8 cellular contexts compared by ENCODE assay signal in genomic region chr12:117188961-117189724, GRCh38. TPM values are rescaled to one million over a fixed set of nuclear protein-coding genes. Genes with fewer than 3 reads are reported as not detected.
A peak's percentile ranks its signal among the peaks of the same experiment; 100 is the strongest.
DNase-seq lines count a peak whose midpoint lies in the region; ATAC-seq and TF ChIP-seq lines count a peak whose summit lies in the region.

No MANE protein-coding gene starts in this region.

- no peaks in the 10 kb centered on the region for H3K27me3 ChIP-seq in layer of hippocampus (ENCODE audit: control insufficient read depth, insufficient read depth, low read length)

- H3K27me3 Mint-ChIP-seq in CD14-positive monocyte (ENCODE audit: low read depth in 3 of 3), result peaks cover 21 to 33% (median 24%) of the 10 kb centered on the region in 3 donors
- H3K27me3 Mint-ChIP-seq in central memory CD8-positive, alpha-beta T cell, result no peaks in the 10 kb centered on the region

- ATAC-seq in central memory CD8-positive, alpha-beta T cell (replicated peaks; ENCODE audit: extremely low read depth, poor library complexity, severe bottlenecking), result no peak
- ATAC-seq in stimulated activated effector memory CD8-positive, alpha-beta T cell treated with anti-CD3 and anti-CD28 coated beads, Interleukin-12 subunit alpha, Interleukin-12 subunit beta, amount 100 ng/mL, for 72 hours, result no peak
- ATAC-seq in GM19328 (IDR thresholded peaks at IDR 0.05; ENCODE audit: unreplicated experiment) (no peak), HG03135 (IDR thresholded peaks at IDR 0.05; ENCODE audit: unreplicated experiment) (no peak)

- intact Hi-C loops in CD14-positive monocyte (cut with micrococcal nuclease), result no loop called here

- DNase-seq in CD14-positive monocyte (ENCODE audit: low spot score) (no peak), A172 (ENCODE audit: low spot score) (no peak)
- no peak for DNase-seq in Jurkat, Clone E6-1 (ENCODE audit: low read depth, low spot score)
- DNase-seq in central memory CD8-positive, alpha-beta T cell (ENCODE audit: low spot score in 2 of 2), result no peak
- DNase-seq in stimulated activated effector memory CD8-positive, alpha-beta T cell treated with anti-CD3 and anti-CD28 coated beads, Interleukin-12 subunit alpha, Interleukin-12 subunit beta, amount 100 ng/mL, for 72 hours (ENCODE audit: low spot score in 2 of 2), result no peak

- H3K36me3 Mint-ChIP-seq in CD14-positive monocyte, result peaks cover 29 to 40% of the 10 kb centered on the region in 2 donors
- peaks cover 37% of the 10 kb centered on the region for H3K36me3 Mint-ChIP-seq in central memory CD8-positive, alpha-beta T cell (ENCODE audit: insufficient read depth)
- peaks cover 56% of the 10 kb centered on the region for H3K36me3 Mint-ChIP-seq in stimulated activated effector memory CD8-positive, alpha-beta T cell treated with anti-CD3 and anti-CD28 coated beads, Interleukin-12 subunit alpha, Interleukin-12 subunit beta, amount 100 ng/mL, for 72 hours

- no peak for TF ChIP-seq CTCF in CD14-positive monocyte (IDR thresholded peaks at IDR 0.05)

- H3K4me3 Mint-ChIP-seq in CD14-positive monocyte, result peak overlapping the region; percentile 95 to 98
- H3K4me3 Mint-ChIP-seq in central memory CD8-positive, alpha-beta T cell, result peak overlapping the region; percentile 92
- peak overlapping the region; percentile 86 for H3K4me3 Mint-ChIP-seq in stimulated activated effector memory CD8-positive, alpha-beta T cell treated with anti-CD3 and anti-CD28 coated beads, Interleukin-12 subunit alpha, Interleukin-12 subunit beta, amount 100 ng/mL, for 72 hours

- H3K4me1 Mint-ChIP-seq in CD14-positive monocyte, result peaks cover 14% of the 10 kb centered on the region
- peaks cover 23% of the 10 kb centered on the region for H3K4me1 Mint-ChIP-seq in central memory CD8-positive, alpha-beta T cell
- H3K4me1 Mint-ChIP-seq in stimulated activated effector memory CD8-positive, alpha-beta T cell treated with anti-CD3 and anti-CD28 coated beads, Interleukin-12 subunit alpha, Interleukin-12 subunit beta, amount 100 ng/mL, for 72 hours, result peaks cover 17% of the 10 kb centered on the region

- H3K27ac Mint-ChIP-seq in CD14-positive monocyte, result peak overlapping the region in 6 of 7 donors; percentile 6 to 81 (median 44)
- H3K27ac Mint-ChIP-seq in central memory CD8-positive, alpha-beta T cell (ENCODE audit: low read depth), result peak overlapping the region; percentile 87
- H3K27ac Mint-ChIP-seq in stimulated activated effector memory CD8-positive, alpha-beta T cell treated with anti-CD3 and anti-CD28 coated beads, Interleukin-12 subunit alpha, Interleukin-12 subunit beta, amount 100 ng/mL, for 72 hours, result peak overlapping the region; percentile 93

- H3K4me3 ChIP-seq in Jurkat, Clone E6-1 (ENCODE audit: low read length), result peak overlapping the region; percentile 87

- peak overlapping the region; percentile 82 for H3K27ac ChIP-seq in layer of hippocampus (ENCODE audit: low read depth, low read length)

- peaks cover 0 to 16% (median 6%) of the 10 kb centered on the region in 7 donors for H3K9me3 Mint-ChIP-seq in CD14-positive monocyte
- no peaks in the 10 kb centered on the region for H3K9me3 Mint-ChIP-seq in central memory CD8-positive, alpha-beta T cell
- H3K9me3 Mint-ChIP-seq in stimulated activated effector memory CD8-positive, alpha-beta T cell treated with anti-CD3 and anti-CD28 coated beads, Interleukin-12 subunit alpha, Interleukin-12 subunit beta, amount 100 ng/mL, for 72 hours, result no peaks in the 10 kb centered on the region

RNA-seq across cellular contexts. Expression of gene FBXO21, which starts 1.1 kb away (rescaled TPM):
- 10 to 100 TPM; 17.2 to 19.1 TPM for polyA plus RNA-seq in CD14-positive monocyte
- polyA plus RNA-seq in Jurkat, Clone E6-1 (2012; ENCODE audit: insufficient read depth, insufficient read length), result 20.2 TPM
- 60.3 and 65.3 TPM in 2 replicates for total RNA-seq in A172 (2014; rRNA removed; shearing (Covaris generic))
